ENCODE assay signal across 9 cellular contexts in the genomic region with DNA sequence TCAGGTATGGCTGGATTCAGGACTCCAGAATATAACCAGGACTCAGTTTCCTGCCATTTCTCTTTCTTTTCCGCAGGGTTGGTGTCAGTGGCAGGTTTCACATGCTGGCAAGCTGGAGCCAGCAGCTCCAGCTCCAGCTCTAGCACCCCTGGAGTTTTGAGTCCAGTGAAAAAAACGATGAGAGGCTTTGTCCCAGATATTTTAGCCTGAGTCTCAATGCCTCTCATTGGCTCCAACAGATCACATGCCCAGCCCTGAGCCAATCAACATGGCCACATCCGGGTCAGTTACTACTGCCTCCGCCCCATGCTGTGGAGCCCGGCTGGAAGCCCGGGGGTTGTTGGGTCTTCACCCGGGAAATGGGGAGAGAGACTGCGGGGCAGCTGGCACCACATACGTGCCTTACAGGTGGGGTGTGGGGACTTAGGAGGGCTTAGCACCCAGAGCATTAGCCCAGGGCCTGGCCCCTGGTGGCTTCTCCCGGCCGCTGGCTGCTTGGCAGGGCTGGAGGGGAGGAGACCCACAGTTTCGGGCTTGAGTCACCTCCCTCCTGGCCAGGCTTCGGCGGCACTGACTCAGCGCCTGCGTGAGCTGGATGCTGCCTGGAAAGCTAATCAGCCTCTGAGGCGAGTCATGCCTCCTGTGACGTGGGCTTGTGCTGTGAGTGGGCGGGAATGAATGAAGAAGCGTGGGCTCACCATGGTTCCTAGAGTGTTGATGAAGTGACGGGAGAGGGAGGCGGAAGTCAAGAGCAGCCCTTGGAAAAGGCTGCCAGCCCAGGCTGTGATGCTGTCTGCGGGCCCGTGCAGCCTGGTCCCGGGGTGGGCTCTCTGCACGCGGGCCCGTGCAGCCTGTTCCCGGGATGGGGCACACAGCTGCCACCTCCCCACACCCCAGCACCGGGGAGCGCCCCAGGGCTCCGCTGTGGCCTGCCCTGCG. TPM values are rescaled to one million over a fixed set of nuclear protein-coding genes. Genes with fewer than 3 reads are reported as not detected.
DNase-seq lines count a peak whose midpoint lies in the region; ATAC-seq, FAIRE-seq and TF ChIP-seq lines count a peak whose summit lies in the region.
"Had no signal": no experiment of that assay in that cellular context is flagged by ENCODE, and none has a peak within 500 bp of the region (broad histone marks: within the 10 kb centered on the region; RNA-seq: fewer than 3 reads in every experiment).

No MANE protein-coding gene starts in this region.

- DNase-seq in D341Med (ENCODE audit: low spot score): peak; percentile 91
- peak; percentile 82 for DNase-seq in NCI-H510A (lab: John Stamatoyannopoulos, UW)
- DNase-seq in activated CD4-positive, alpha-beta T cell treated with anti-CD3 and anti-CD28 coated beads for 24 hours (ENCODE audit: low read depth in 2 of 2): peak; percentile 69 to 85
- peak; percentile 96 for DNase-seq in cerebellar cortex (ENCODE audit: low spot score)
- peak; percentile 98 for DNase-seq in kidney
- DNase-seq in stimulated activated CD4-positive, alpha-beta T cell treated with anti-CD3 and anti-CD28 coated beads, Interleukin-12 subunit alpha, Interleukin-12 subunit beta, amount 100 ng/mL, for 24 hours (ENCODE audit: low read depth in 2 of 2): peak; percentile 71 to 86

- ATAC-seq in HG03280 (IDR thresholded peaks at IDR 0.05; ENCODE audit: unreplicated experiment) (peak; percentile 79), GM18520 (IDR thresholded peaks at IDR 0.05; ENCODE audit: unreplicated experiment) (no peak)

- no peaks in the 10 kb centered on the region for H3K36me3 ChIP-seq in kidney (ENCODE audit: control insufficient read depth in 1 of 2, insufficient read depth in 2 of 2, low read length in 2 of 2)

- peak; percentile 11 for FAIRE-seq in kidney (lab: Jason Lieb, UNC)
- FAIRE-seq: colon had no signal

- H3K27ac ChIP-seq in kidney (ENCODE audit: low read depth in 2 of 2, low read length in 2 of 2): peak overlapping the region; percentile 98

- H3K4me1 ChIP-seq in kidney (ENCODE audit: control insufficient read depth in 1 of 2, insufficient read depth in 1 of 2, low read depth in 1 of 2, low read length in 2 of 2): peaks cover 17 to 18% of the 10 kb centered on the region in 2 donors

- TF ChIP-seq CTCF in kidney (IDR thresholded peaks at IDR 0.05; ENCODE audit: borderline replicate concordance, extremely low read depth, insufficient read depth): no peak

- H3K4me3 ChIP-seq in kidney (ENCODE audit: low read length in 2 of 2): peak overlapping the region; percentile 58 to 66

- intact Hi-C loops in kidney (cut with DNase I): no loop called here

- H3K9ac ChIP-seq in kidney (ENCODE audit: low read length in 2 of 2): peak overlapping the region; percentile 63 to 80

- H3K9me3 ChIP-seq in kidney (ENCODE audit: control insufficient read depth in 1 of 2, low read length in 2 of 2): no peaks in the 10 kb centered on the region

RNA-seq across cellular contexts. Expression of a gene that starts 15.3 kb away (rescaled TPM):
- total RNA-seq in kidney: 59.9 TPM
- polyA plus RNA-seq in kidney (ENCODE audit: insufficient read depth, low read depth, low replicate concordance): 12.5 TPM

RNA-seq across cellular contexts. Expression of a gene that starts 27.5 kb away (rescaled TPM):
- not detected for total RNA-seq in kidney
- not detected for polyA plus RNA-seq in kidney (ENCODE audit: insufficient read depth, low read depth, low replicate concordance)
